ENCODE assay signal across 13 cellular contexts in genomic region chr1:119784127-119784781, GRCh38. TPM values are rescaled to one million over a fixed set of nuclear protein-coding genes. Genes with fewer than 3 reads are reported as not detected.
DNase-seq lines count a peak whose midpoint lies in the region; ATAC-seq, FAIRE-seq and TF ChIP-seq lines count a peak whose summit lies in the region.
"Had no signal": no experiment of that assay in that cellular context is flagged by ENCODE, and none has a peak within 500 bp of the region (broad histone marks: within the 10 kb centered on the region; RNA-seq: fewer than 3 reads in every experiment).

No MANE protein-coding gene starts in this region.

- H3K9me3 ChIP-seq in astrocyte (ENCODE audit: insufficient read depth, low read depth, low read length) (no peaks in the 10 kb centered on the region), small intestine (ENCODE audit: control insufficient read depth, low read depth) (no peaks in the 10 kb centered on the region)

- no peak overlapping the region for H3K9ac ChIP-seq in astrocyte (ENCODE audit: low read length)

- no peaks in the 10 kb centered on the region for H3K79me2 ChIP-seq in astrocyte (ENCODE audit: insufficient read depth, low read length)

- H3K4me1 Mint-ChIP-seq in astrocyte (ENCODE audit: low read depth, unreplicated experiment) (peaks cover 10% of the 10 kb centered on the region), natural killer cell (no peaks in the 10 kb centered on the region), immature natural killer cell (no peaks in the 10 kb centered on the region)

- intact Hi-C loops in left ventricle myocardium superior (cut with micrococcal nuclease): no loop called here
- intact Hi-C loops in natural killer cell (cut with micrococcal nuclease): no loop called here

- H3K36me3 Mint-ChIP-seq in astrocyte (ENCODE audit: low read depth, unreplicated experiment): peaks cover 2% of the 10 kb centered on the region
- H3K36me3 Mint-ChIP-seq in natural killer cell: no peaks in the 10 kb centered on the region
- H3K36me3 Mint-ChIP-seq in immature natural killer cell: no peaks in the 10 kb centered on the region
- H3K36me3 Mint-ChIP-seq: stimulated activated effector memory CD8-positive, alpha-beta T cell treated with anti-CD3 and anti-CD28 coated beads, Interleukin-12 subunit alpha, Interleukin-12 subunit beta, amount 100 ng/mL, for 72 hours had no signal

- no peak overlapping the region for H3K4me2 ChIP-seq in astrocyte (ENCODE audit: low read length)

- DNase-seq in HuH-7 (ENCODE audit: low spot score): peak; percentile 45
- DNase-seq in astrocyte (ENCODE audit: low read depth): no peak
- peak; percentile 79 for DNase-seq in left ventricle myocardium superior
- DNase-seq in small intestine: peak; percentile 66
- DNase-seq in natural killer cell: no peak
- no peak for DNase-seq in cerebellum (ENCODE audit: low spot score)
- no peak for DNase-seq in NCI-H2029 (lab: John Stamatoyannopoulos, UW)
- DNase-seq in immature natural killer cell: no peak
- DNase-seq: activated effector memory CD4-positive, alpha-beta T cell treated with Interleukin-2 at 50 U/mL for 16 hours; NCI-H2081 treated with DMSO at 0.1 percent for 48 hours had no signal

- no peak for FAIRE-seq in astrocyte (lab: Jason Lieb, UNC)
- FAIRE-seq in small intestine (lab: Jason Lieb, UNC): no peak
- FAIRE-seq: HTR-8/SVneo had no signal

- TF ChIP-seq CTCF in astrocyte (IDR thresholded peaks at IDR 0.05; ENCODE audit: insufficient read depth, low read depth, low read length) (no peak), natural killer cell (IDR thresholded peaks at IDR 0.05) (no peak)

- H4K20me1 ChIP-seq in astrocyte (ENCODE audit: insufficient read depth, low read length): no peaks in the 10 kb centered on the region

- H3K27ac ChIP-seq in astrocyte (ENCODE audit: low read depth, low read length): no peak overlapping the region
- H3K27ac ChIP-seq in small intestine (ENCODE audit: low read depth in 1 of 2, low read length in 1 of 2): no peak overlapping the region
- H3K27ac ChIP-seq: coronary artery had no signal

- no peak overlapping the region for H3K4me3 ChIP-seq in astrocyte (ENCODE audit: insufficient read depth, low read depth, low read length)
- no peak overlapping the region for H3K4me3 ChIP-seq in small intestine (ENCODE audit: low read depth in 1 of 2, low read length in 2 of 2)
- H3K4me3 ChIP-seq: coronary artery had no signal

- H3K36me3 ChIP-seq in astrocyte (ENCODE audit: insufficient read depth, low read length) (no peaks in the 10 kb centered on the region), small intestine (ENCODE audit: control insufficient read depth in 2 of 2, insufficient read depth in 2 of 2, low read length in 2 of 2) (no peaks in the 10 kb centered on the region)

- peak; percentile 89 for ATAC-seq in left ventricle myocardium superior
- no peak for ATAC-seq in natural killer cell
- ATAC-seq: stimulated activated effector memory CD8-positive, alpha-beta T cell treated with anti-CD3 and anti-CD28 coated beads, Interleukin-12 subunit alpha, Interleukin-12 subunit beta, amount 100 ng/mL, for 72 hours had no signal

- no peaks in the 10 kb centered on the region for H3K4me1 ChIP-seq in astrocyte (ENCODE audit: insufficient read depth, low read length)
- peaks cover 4 to 25% of the 10 kb centered on the region in 2 donors for H3K4me1 ChIP-seq in small intestine (ENCODE audit: control insufficient read depth in 2 of 2, insufficient read depth in 1 of 2, low read depth in 1 of 2, low read length in 1 of 2)

- H3K9me3 Mint-ChIP-seq in astrocyte (ENCODE audit: unreplicated experiment) (no peaks in the 10 kb centered on the region), natural killer cell (no peaks in the 10 kb centered on the region), immature natural killer cell (peaks cover 0 to under 1% (median 0%) of the 10 kb centered on the region in 6 donors)
- H3K9me3 Mint-ChIP-seq: stimulated activated effector memory CD8-positive, alpha-beta T cell treated with anti-CD3 and anti-CD28 coated beads, Interleukin-12 subunit alpha, Interleukin-12 subunit beta, amount 100 ng/mL, for 72 hours had no signal

- H2AFZ ChIP-seq in astrocyte (ENCODE audit: low read depth, low read length): no peak overlapping the region

- no peak overlapping the region for H3K4me3 Mint-ChIP-seq in astrocyte (ENCODE audit: unreplicated experiment)
- H3K4me3 Mint-ChIP-seq in natural killer cell: no peak overlapping the region
- H3K4me3 Mint-ChIP-seq in immature natural killer cell: no peak overlapping the region
- H3K4me3 Mint-ChIP-seq: stimulated activated effector memory CD8-positive, alpha-beta T cell treated with anti-CD3 and anti-CD28 coated beads, Interleukin-12 subunit alpha, Interleukin-12 subunit beta, amount 100 ng/mL, for 72 hours had no signal

- H3K27ac Mint-ChIP-seq in astrocyte (ENCODE audit: unreplicated experiment) (peak overlapping the region; percentile 42), natural killer cell (no peak overlapping the region), immature natural killer cell (no peak overlapping the region)
- H3K27ac Mint-ChIP-seq: stimulated activated effector memory CD8-positive, alpha-beta T cell treated with anti-CD3 and anti-CD28 coated beads, Interleukin-12 subunit alpha, Interleukin-12 subunit beta, amount 100 ng/mL, for 72 hours had no signal

- H3K27me3 Mint-ChIP-seq in astrocyte (ENCODE audit: low read depth, unreplicated experiment) (peaks cover 6% of the 10 kb centered on the region), natural killer cell (ENCODE audit: low read depth in 2 of 2) (peaks cover 8 to 40% of the 10 kb centered on the region in 2 donors), immature natural killer cell (ENCODE audit: low read depth in 3 of 3) (peaks cover 2 to 7% (median 4%) of the 10 kb centered on the region in 3 donors)

- H3K27me3 ChIP-seq in astrocyte (ENCODE audit: insufficient read depth, low read length): peaks cover 16% of the 10 kb centered on the region
- H3K27me3 ChIP-seq in small intestine (ENCODE audit: control insufficient read depth in 2 of 2, insufficient read depth in 2 of 2, low read length in 2 of 2): no peaks in the 10 kb centered on the region

- 46 to 57% (median 49%) methylated on average over 4 of the region's 4 CpGs for WGBS in small intestine, 3 donors

RNA-seq across cellular contexts. Expression of gene HMGCS2, which starts 15.5 kb away (rescaled TPM):
- total RNA-seq in astrocyte: not detected in 2 replicates
- total RNA-seq in left ventricle myocardium superior: 149 TPM
- 10 to 100 TPM in 2 of 3 donors, 1 to 10 TPM in 1; 8.3 to 36.2 (median 14.6) TPM for polyA plus RNA-seq in small intestine
- not detected for total RNA-seq in natural killer cell
- 0.64 TPM for total RNA-seq in cerebellum
- not detected for polyA plus RNA-seq in immature natural killer cell

RNA-seq across cellular contexts. Expression of gene REG4, which starts 27.0 kb away (rescaled TPM):
- total RNA-seq in astrocyte: not detected in 2 replicates
- total RNA-seq in left ventricle myocardium superior: not detected
- polyA plus RNA-seq in small intestine: 100 to 1,000 TPM; 145 to 295 (median 212) TPM
- not detected for total RNA-seq in natural killer cell
- total RNA-seq in cerebellum: not detected
- not detected for polyA plus RNA-seq in immature natural killer cell

Comparison
In these comparisons a context has a peak if more than half of its experiments do, and no peak if none do; other contexts are left out.
1. DNase-seq: peak in HuH-7 (single experiment), left ventricle myocardium superior (single experiment) and small intestine (single experiment); none in astrocyte (single experiment), natural killer cell (single experiment), cerebellum (single experiment), NCI-H2029 (single experiment) and immature natural killer cell (0 of 3).
2. RNA of gene HMGCS2, which starts 15.5 kb away (total RNA-seq): 149 TPM in left ventricle myocardium superior (single experiment); 0.64 TPM in cerebellum (single experiment), not detected in astrocyte and not detected in natural killer cell; every median in the first group is over 10 times any median in the second.